In the genomic region with DNA sequence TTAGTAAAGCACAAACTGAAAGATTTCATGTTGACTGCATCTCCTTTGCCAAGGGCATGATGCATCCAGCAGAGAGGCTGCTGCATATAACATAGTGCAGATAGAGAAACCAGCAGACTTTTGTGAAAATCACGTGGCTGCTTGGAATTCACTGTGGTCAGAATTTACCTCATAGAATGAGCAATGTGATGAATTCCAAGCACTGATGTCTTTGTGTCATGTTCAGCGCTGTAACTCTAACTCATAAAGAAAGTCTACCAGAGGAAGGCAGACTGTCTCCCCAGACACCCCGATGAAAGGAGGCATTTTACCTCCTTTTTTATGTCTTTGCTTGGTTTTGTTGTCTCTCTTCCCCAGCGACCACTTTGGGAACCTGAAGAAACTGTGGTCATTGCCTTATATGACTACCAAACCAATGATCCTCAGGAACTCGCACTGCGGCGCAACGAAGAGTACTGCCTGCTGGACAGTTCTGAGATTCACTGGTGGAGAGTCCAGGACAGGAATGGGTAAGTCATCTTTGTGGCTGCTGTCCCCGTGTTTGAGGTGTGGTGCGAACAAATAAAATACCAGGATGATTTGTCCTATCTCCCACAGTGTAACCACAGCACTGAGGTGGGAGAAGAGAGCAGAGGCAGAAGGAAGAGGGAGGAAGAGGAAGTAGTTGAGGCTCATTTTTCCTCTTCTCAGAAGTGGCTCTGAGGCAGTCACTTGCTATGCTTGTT, we compare ENCODE assay signal across 11 cellular contexts. TPM values are rescaled to one million over a fixed set of nuclear protein-coding genes. Genes with fewer than 3 reads are reported as not detected.
DNase-seq lines count a peak whose midpoint lies in the region; ATAC-seq and TF ChIP-seq lines count a peak whose summit lies in the region.
"Had no signal": no experiment of that assay in that cellular context is flagged by ENCODE, and none has a peak within 500 bp of the region (broad histone marks: within the 10 kb centered on the region; RNA-seq: fewer than 3 reads in every experiment).

No MANE protein-coding gene starts in this region.

- H3K4me3 Mint-ChIP-seq in activated T-cell treated with anti-CD3 and anti-CD28 coated beads, Interleukin-2, amount 50 U/mL, for 4 hours, result peak overlapping the region; percentile 95
- H3K4me3 Mint-ChIP-seq in naive thymus-derived CD8-positive, alpha-beta T cell, result peak overlapping the region; percentile 55 to 88 (median 72)

- no peaks in the 10 kb centered on the region for H3K79me2 ChIP-seq in OCI-LY7 (ENCODE audit: insufficient read depth, low read depth, low read length)

- DNase-seq in AG20443 (ENCODE audit: low spot score) (peak; percentile 67), putamen (ENCODE audit: low spot score) (no peak), OCI-LY7 (ENCODE audit: low spot score) (no peak), left cardiac atrium (no peak)
- peak; percentile 79 for DNase-seq in activated T-cell treated with anti-CD3 and anti-CD28 coated beads, Interleukin-2, amount 50 U/mL, for 4 hours
- peak in 8 of 10 donors; percentile 33 to 73 (median 54) for DNase-seq in naive thymus-derived CD8-positive, alpha-beta T cell
- DNase-seq: Calu3 had no signal

- H3K36me3 ChIP-seq in KOPT-K1 (ENCODE audit: insufficient read depth, low read length) (peaks cover 98% of the 10 kb centered on the region), OCI-LY7 (ENCODE audit: insufficient read depth, low read length) (no peaks in the 10 kb centered on the region)

- no peak overlapping the region for H3K4me2 ChIP-seq in OCI-LY7 (ENCODE audit: low read length)

- no peaks in the 10 kb centered on the region for H3K9me3 ChIP-seq in KOPT-K1 (ENCODE audit: insufficient read depth, low read length, poor library complexity, severe bottlenecking)
- H3K9me3 ChIP-seq in OCI-LY7 (ENCODE audit: low read length), result no peaks in the 10 kb centered on the region

- H2AFZ ChIP-seq in OCI-LY7 (ENCODE audit: low read length), result no peak overlapping the region

- peaks cover 84% of the 10 kb centered on the region for H3K4me1 Mint-ChIP-seq in activated T-cell treated with anti-CD3 and anti-CD28 coated beads, Interleukin-2, amount 50 U/mL, for 4 hours (ENCODE audit: low read depth)
- peaks cover 40 to 86% (median 72%) of the 10 kb centered on the region in 4 donors for H3K4me1 Mint-ChIP-seq in naive thymus-derived CD8-positive, alpha-beta T cell

- peaks cover 6% of the 10 kb centered on the region for H3K4me1 ChIP-seq in OCI-LY7 (ENCODE audit: insufficient read depth, low read length, poor library complexity, severe bottlenecking)

- no peaks in the 10 kb centered on the region for H4K20me1 ChIP-seq in OCI-LY7 (ENCODE audit: insufficient read depth, low read length)

- CTCF ChIA-PET in OCI-LY7 (lab: Charles Lee; ENCODE audit: unreplicated experiment), result no interaction called here

- no peak overlapping the region for H3K4me3 ChIP-seq in OCI-LY7 (ENCODE audit: low read depth, low read length, poor library complexity, severe bottlenecking)

- intact Hi-C loops in OCI-LY7 (cut with micrococcal nuclease; ENCODE audit: unreplicated experiment) (no loop called here), left cardiac atrium (cut with DNase I) (no loop called here)

- H3K36me3 Mint-ChIP-seq in activated T-cell treated with anti-CD3 and anti-CD28 coated beads, Interleukin-2, amount 50 U/mL, for 4 hours (ENCODE audit: insufficient read depth), result peaks cover 76% of the 10 kb centered on the region
- peaks cover 19 to 92% (median 66%) of the 10 kb centered on the region in 3 donors for H3K36me3 Mint-ChIP-seq in naive thymus-derived CD8-positive, alpha-beta T cell

- no peak for TF ChIP-seq CTCF in OCI-LY7 (conservative IDR thresholded peaks at IDR 0.05; ENCODE audit: low read length)

- peak; percentile 58 to 65 for ATAC-seq in activated T-cell treated with anti-CD3 and anti-CD28 coated beads, Interleukin-2, amount 50 U/mL, for 4 hours
- ATAC-seq in naive thymus-derived CD8-positive, alpha-beta T cell, result peak; percentile 68 to 78
- ATAC-seq in HG02870 (IDR thresholded peaks at IDR 0.05; ENCODE audit: unreplicated experiment) (no peak), left cardiac atrium (no peak)
- ATAC-seq: Panc1 had no signal

- no peaks in the 10 kb centered on the region for H3K9me2 ChIP-seq in OCI-LY7 (ENCODE audit: insufficient read depth, low read length)

- H3K27ac ChIP-seq in KOPT-K1 (ENCODE audit: low read depth, low read length, poor library complexity, severe bottlenecking) (peak overlapping the region; percentile 60), OCI-LY7 (ENCODE audit: low read depth, low read length, poor library complexity, severe bottlenecking) (no peak overlapping the region)

- BruUV-seq in OCI-LY7 (replicated peaks; lab: Mats Ljungman, UMichigan), result no TSS peak

- H3K27me3 Mint-ChIP-seq in activated T-cell treated with anti-CD3 and anti-CD28 coated beads, Interleukin-2, amount 50 U/mL, for 4 hours (ENCODE audit: low read depth), result no peaks in the 10 kb centered on the region
- H3K27me3 Mint-ChIP-seq in naive thymus-derived CD8-positive, alpha-beta T cell, result no peaks in the 10 kb centered on the region

- H3K27ac Mint-ChIP-seq in naive thymus-derived CD8-positive, alpha-beta T cell, result peak overlapping the region; percentile 75 to 98 (median 96)

- POLR2A ChIA-PET in naive thymus-derived CD8-positive, alpha-beta T cell (lab: Charles Lee), result interaction anchor here (0.6 to 35.8 kb wide), 7 partner anchors 11 to 76 kb away, joined by 3 to 990 read pairs (median 4); partner anchors contain the start of genes GARIN3 and ITK
- POLR2A ChIA-PET in OCI-LY7 (lab: Charles Lee), result no interaction called here

- no peaks in the 10 kb centered on the region for H3K9me3 Mint-ChIP-seq in activated T-cell treated with anti-CD3 and anti-CD28 coated beads, Interleukin-2, amount 50 U/mL, for 4 hours
- H3K9me3 Mint-ChIP-seq in naive thymus-derived CD8-positive, alpha-beta T cell, result no peaks in the 10 kb centered on the region

RNA-seq across cellular contexts. Expression of gene ITK, which starts 42.0 kb away (rescaled TPM):
- 100 to 1,000 TPM; 227 to 260 (median 249) TPM for total RNA-seq in activated T-cell treated with anti-CD3 and anti-CD28 coated beads, Interleukin-2, amount 50 U/mL, for 4 hours
- 100 to 1,000 TPM; 477 to 490 TPM for total RNA-seq in naive thymus-derived CD8-positive, alpha-beta T cell
- 100 to 1,000 TPM; 109 to 231 (median 148) TPM for polyA plus RNA-seq in naive thymus-derived CD8-positive, alpha-beta T cell
- total RNA-seq in OCI-LY7 (2014; rRNA removed; shearing (Covaris generic)), result 0.05 TPM in 1 of 2 replicates, not detected in the other
- total RNA-seq in OCI-LY7 (2022) (not detected in 2 replicates), left cardiac atrium (1 to 10 TPM; 1.6 to 2.2 TPM)
- total RNA-seq: Calu3 had no signal

RNA-seq across cellular contexts. Expression of gene CYFIP2, which starts 43.3 kb away (rescaled TPM):
- 100 to 1,000 TPM; 160 to 191 (median 175) TPM for total RNA-seq in activated T-cell treated with anti-CD3 and anti-CD28 coated beads, Interleukin-2, amount 50 U/mL, for 4 hours
- 100 to 1,000 TPM; 395 to 412 TPM for total RNA-seq in naive thymus-derived CD8-positive, alpha-beta T cell
- 100 to 1,000 TPM; 417 to 668 (median 506) TPM for polyA plus RNA-seq in naive thymus-derived CD8-positive, alpha-beta T cell
- 221 and 258 TPM in 2 replicates for total RNA-seq in OCI-LY7 (2014; rRNA removed; shearing (Covaris generic))
- 419 and 461 TPM in 2 replicates for total RNA-seq in OCI-LY7 (2022)
- 10 to 100 TPM; 18.1 to 27.6 TPM for total RNA-seq in left cardiac atrium

RNA-seq across cellular contexts. Expression of gene GARIN3, which starts 56.6 kb away (rescaled TPM):
- total RNA-seq in activated T-cell treated with anti-CD3 and anti-CD28 coated beads, Interleukin-2, amount 50 U/mL, for 4 hours, result under 1 TPM; 0.18 to 0.25 (median 0.22) TPM
- not detected for total RNA-seq in naive thymus-derived CD8-positive, alpha-beta T cell
- not detected for polyA plus RNA-seq in naive thymus-derived CD8-positive, alpha-beta T cell
- total RNA-seq in OCI-LY7 (2014; rRNA removed; shearing (Covaris generic)), result not detected in 2 replicates
- total RNA-seq in OCI-LY7 (2022) (not detected in 2 replicates), left cardiac atrium (not detected)
- total RNA-seq: Calu3 had no signal
- polyA plus RNA-seq: esophagus had no signal

Comparison
In these comparisons a context has a peak if more than half of its experiments do, and no peak if none do; other contexts are left out.
1. DNase-seq: peak in AG20443 (single experiment), activated T-cell treated with anti-CD3 and anti-CD28 coated beads, Interleukin-2, amount 50 U/mL, for 4 hours (single experiment) and naive thymus-derived CD8-positive, alpha-beta T cell (8 of 10); none in putamen (single experiment), OCI-LY7 (single experiment) and left cardiac atrium (single experiment).
2. ATAC-seq: peak in activated T-cell treated with anti-CD3 and anti-CD28 coated beads, Interleukin-2, amount 50 U/mL, for 4 hours (2 of 2) and naive thymus-derived CD8-positive, alpha-beta T cell (2 of 2); none in HG02870 (single experiment) and left cardiac atrium (0 of 2).
3. RNA of gene ITK, which starts 42.0 kb away (total RNA-seq): 477 to 490 TPM in naive thymus-derived CD8-positive, alpha-beta T cell and 227 to 260 TPM in activated T-cell treated with anti-CD3 and anti-CD28 coated beads, Interleukin-2, amount 50 U/mL, for 4 hours; 1.6 to 2.2 TPM in left cardiac atrium and 0.05 TPM in OCI-LY7; every median in the first group is over 10 times any median in the second.
4. RNA of gene CYFIP2, which starts 43.3 kb away (total RNA-seq): 221 to 461 TPM in OCI-LY7, 395 to 412 TPM in naive thymus-derived CD8-positive, alpha-beta T cell and 160 to 191 TPM in activated T-cell treated with anti-CD3 and anti-CD28 coated beads, Interleukin-2, amount 50 U/mL, for 4 hours; 18.1 to 27.6 TPM in left cardiac atrium; every median in the first group is over 4 times any median in the second.